ENCODE assay signal across 20 cellular contexts in genomic region chr2:69617744-69618143, GRCh38.
"Had no signal": no experiment of that assay in that cellular context is flagged by ENCODE, and none has a peak within 500 bp of the region (broad histone marks: within the 10 kb centered on the region; RNA-seq: fewer than 3 reads in every experiment).

No MANE protein-coding gene starts in this region.

- H3K4me3 Mint-ChIP-seq: dendritic cell treated with granulocyte-macrophage colony-stimulating factor and Interleukin-4, amounts not matched to agents 40 ng/mL and 50 ng/mL, for 4 days; stimulated activated naive B cell treated with anti-CD40 and anti-IgM and Interleukin-4, amounts not matched to agents 10 μg/mL and 1 μg/mL and 100 μg/mL, for 72 hours; stimulated activated naive CD8-positive, alpha-beta T cell treated with anti-CD3 and anti-CD28 coated beads, Interleukin-15, amount 100 ng/mL, for 72 hours had no signal

- H3K27ac Mint-ChIP-seq: dendritic cell treated with granulocyte-macrophage colony-stimulating factor and Interleukin-4, amounts not matched to agents 40 ng/mL and 50 ng/mL, for 4 days; stimulated activated naive B cell treated with anti-CD40 and anti-IgM and Interleukin-4, amounts not matched to agents 10 μg/mL and 1 μg/mL and 100 μg/mL, for 72 hours; stimulated activated naive CD8-positive, alpha-beta T cell treated with anti-CD3 and anti-CD28 coated beads, Interleukin-15, amount 100 ng/mL, for 72 hours had no signal

- H3K9me3 ChIP-seq: heart right ventricle, neutrophil, right atrium auricular region, sigmoid colon, thoracic aorta, transverse colon had no signal

- H3K4me3 ChIP-seq: heart right ventricle, right atrium auricular region, sigmoid colon, skin epidermis, thoracic aorta, transverse colon had no signal

- ATAC-seq: left lobe of liver; naive thymus-derived CD8-positive, alpha-beta T cell; stimulated activated naive B cell treated with anti-CD40 and anti-IgM and Interleukin-4, amounts not matched to agents 10 μg/mL and 1 μg/mL and 100 μg/mL, for 72 hours; stimulated activated naive CD8-positive, alpha-beta T cell treated with anti-CD3 and anti-CD28 coated beads, Interleukin-15, amount 100 ng/mL, for 72 hours had no signal

- H3K27ac ChIP-seq: heart right ventricle, neutrophil, right atrium auricular region, sigmoid colon, thoracic aorta, transverse colon had no signal

- H3K36me3 ChIP-seq: neutrophil, right atrium auricular region, sigmoid colon, thoracic aorta, transverse colon had no signal

- DNase-seq: erythroblast; foreskin melanocyte; heart right ventricle; hypothalamus; mammary epithelial cell; naive thymus-derived CD8-positive, alpha-beta T cell; posterior cingulate gyrus; sigmoid colon; stimulated activated CD4-positive, alpha-beta T cell treated with anti-CD3 and anti-CD28 coated beads, Interleukin-2, amount 100 ng/mL, for 24 hours; stimulated activated CD4-positive, alpha-beta T cell treated with anti-CD3 and anti-CD28 coated beads, Interleukin-4, amount 100 ng/mL, for 4 hours; stimulated activated naive B cell treated with anti-CD40 and anti-IgM and Interleukin-4, amounts not matched to agents 10 μg/mL and 1 μg/mL and 100 μg/mL, for 72 hours; stimulated activated naive CD8-positive, alpha-beta T cell treated with anti-CD3 and anti-CD28 coated beads, Interleukin-15, amount 100 ng/mL, for 72 hours; substantia nigra; transverse colon had no signal

- H3K27me3 Mint-ChIP-seq: dendritic cell treated with granulocyte-macrophage colony-stimulating factor and Interleukin-4, amounts not matched to agents 40 ng/mL and 50 ng/mL, for 4 days; naive thymus-derived CD8-positive, alpha-beta T cell; stimulated activated naive CD8-positive, alpha-beta T cell treated with anti-CD3 and anti-CD28 coated beads, Interleukin-15, amount 100 ng/mL, for 72 hours had no signal

- H3K27me3 ChIP-seq: heart right ventricle, neutrophil, right atrium auricular region, sigmoid colon, transverse colon had no signal

- H3K9me3 Mint-ChIP-seq: dendritic cell treated with granulocyte-macrophage colony-stimulating factor and Interleukin-4, amounts not matched to agents 40 ng/mL and 50 ng/mL, for 4 days had no signal
